ENCODE assay signal across 8 cellular contexts in genomic region chr4:54233697-54234496, GRCh38. TPM values are rescaled to one million over a fixed set of nuclear protein-coding genes. Genes with fewer than 3 reads are reported as not detected.
DNase-seq lines count a peak whose midpoint lies in the region; ATAC-seq, FAIRE-seq and TF ChIP-seq lines count a peak whose summit lies in the region.

No MANE protein-coding gene starts in this region.

- peaks cover 24% of the 10 kb centered on the region for H3K4me1 ChIP-seq in CD4-positive, CD25-positive, alpha-beta regulatory T cell (ENCODE audit: control insufficient read depth, insufficient read depth, low read length, poor library complexity, severe bottlenecking)
- H3K4me1 ChIP-seq in Panc1 (ENCODE audit: control insufficient read depth, insufficient read depth, low read length) = no peaks in the 10 kb centered on the region

- ATAC-seq in CD4-positive, CD25-positive, alpha-beta regulatory T cell (ENCODE audit: low read depth in 2 of 2) = peak; percentile 47 to 56
- peak; percentile 18 for ATAC-seq in GM19397 (IDR thresholded peaks at IDR 0.05; ENCODE audit: unreplicated experiment)
- ATAC-seq in Panc1 = peak; percentile 68
- ATAC-seq in natural killer cell = peak; percentile 70 to 82 (median 73)

- peak overlapping the region; percentile 53 for H3K4me3 ChIP-seq in CD4-positive, CD25-positive, alpha-beta regulatory T cell (ENCODE audit: low read depth, low read length)
- H3K4me3 ChIP-seq in Panc1 (ENCODE audit: low read depth in 2 of 2, low read length in 2 of 2) = peak overlapping the region; percentile 36 to 53

- H3K9me3 ChIP-seq in CD4-positive, CD25-positive, alpha-beta regulatory T cell (ENCODE audit: control insufficient read depth in 2 of 2, low read length in 2 of 2) = no peaks in the 10 kb centered on the region
- H3K9me3 ChIP-seq in Panc1 (ENCODE audit: control insufficient read depth, insufficient read depth, low read depth, low read length) = no peaks in the 10 kb centered on the region

- no peak overlapping the region for H3K27ac Mint-ChIP-seq in CD4-positive, CD25-positive, alpha-beta regulatory T cell
- no peak overlapping the region for H3K27ac Mint-ChIP-seq in natural killer cell

- H3K4me1 Mint-ChIP-seq in CD4-positive, CD25-positive, alpha-beta regulatory T cell = peaks cover 0 to 23% (median 10%) of the 10 kb centered on the region in 4 donors
- peaks cover 11 to 19% of the 10 kb centered on the region in 2 donors for H3K4me1 Mint-ChIP-seq in natural killer cell

- peak; percentile 46 to 72 (median 65) for DNase-seq in CD4-positive, CD25-positive, alpha-beta regulatory T cell
- peak; percentile 53 for DNase-seq in HTR-8/SVneo (ENCODE audit: insufficient read length, low spot score)
- peak; percentile 51 for DNase-seq in Panc1 (ENCODE audit: low read depth, low spot score)
- peak; percentile 52 to 53 for DNase-seq in activated T-helper 1 cell treated with anti-CD3 and anti-CD28 coated beads, Interleukin-2, amount 50 U/mL, for 16 hours (ENCODE audit: low read depth in 1 of 2, low spot score in 1 of 2)
- peak; percentile 88 for DNase-seq in fibroblast of peridontal ligament (ENCODE audit: extremely low read depth)
- peak; percentile 62 for DNase-seq in natural killer cell
- peak; percentile 56 for DNase-seq in stimulated activated naive CD4-positive, alpha-beta T cell treated with Interleukin-2 at 50 U/mL for 16 hours (lab: John Stamatoyannopoulos, UW)

- H3K36me3 ChIP-seq in CD4-positive, CD25-positive, alpha-beta regulatory T cell (ENCODE audit: control insufficient read depth, insufficient read depth, low read length) = no peaks in the 10 kb centered on the region
- H3K36me3 ChIP-seq in Panc1 (ENCODE audit: control insufficient read depth, insufficient read depth, low read length) = no peaks in the 10 kb centered on the region

- peaks cover 0 to 2% (median 0%) of the 10 kb centered on the region in 7 donors for H3K9me3 Mint-ChIP-seq in CD4-positive, CD25-positive, alpha-beta regulatory T cell
- H3K9me3 Mint-ChIP-seq in natural killer cell = no peaks in the 10 kb centered on the region

- H3K27me3 ChIP-seq in CD4-positive, CD25-positive, alpha-beta regulatory T cell (ENCODE audit: control insufficient read depth, insufficient read depth, low read length) = peaks cover 7% of the 10 kb centered on the region
- peaks cover 6% of the 10 kb centered on the region; the same call in 1 of the 2 replicates for H3K27me3 ChIP-seq in Panc1 (ENCODE audit: control insufficient read depth, insufficient read depth, low read length)

- no peak for FAIRE-seq in HTR-8/SVneo (lab: Jason Lieb, UNC)

- POLR2A ChIA-PET in Panc1 (lab: Charles Lee) = no interaction called here

- H3K4me3 Mint-ChIP-seq in CD4-positive, CD25-positive, alpha-beta regulatory T cell = peak overlapping the region; percentile 67 to 85 (median 80)
- peak overlapping the region; percentile 82 for H3K4me3 Mint-ChIP-seq in natural killer cell

- in situ Hi-C loops in Panc1 (cut with HindIII; ENCODE audit: low pct_unique_long_range_greater_than_20kb, low sequenced_read_pairs) = no loop called here

- BruUV-seq in Panc1 (replicated peaks; lab: Mats Ljungman, UMichigan) = no TSS peak

- H3K27me3 Mint-ChIP-seq in CD4-positive, CD25-positive, alpha-beta regulatory T cell = peaks cover 55% of the 10 kb centered on the region
- peaks cover 40% of the 10 kb centered on the region in 2 donors for H3K27me3 Mint-ChIP-seq in natural killer cell (ENCODE audit: low read depth in 2 of 2)

- intact Hi-C loops in Panc1 (cut with micrococcal nuclease; ENCODE audit: unreplicated experiment) (loop anchor here (10.0 kb wide), 2 partner anchors 1029 to 1219 kb away; no protein-coding TSS in a partner anchor), natural killer cell (cut with micrococcal nuclease) (loop anchor here (1.0 to 10.0 kb wide), 7 partner anchors 304 to 1857 kb away; no protein-coding TSS in a partner anchor)

- CTCF ChIA-PET in Panc1 (lab: Charles Lee) = interaction anchor here (0.5 to 0.8 kb wide), 5 partner anchors 10 to 1217 kb away, joined by 3 to 4 read pairs (median 3); no protein-coding TSS in a partner anchor

- H3K36me3 Mint-ChIP-seq in CD4-positive, CD25-positive, alpha-beta regulatory T cell = no peaks in the 10 kb centered on the region
- no peaks in the 10 kb centered on the region for H3K36me3 Mint-ChIP-seq in natural killer cell

- TF ChIP-seq CTCF in Panc1 (IDR thresholded peaks at IDR 0.05) = peak; percentile 81
- peak; percentile 93 for TF ChIP-seq CTCF in natural killer cell (IDR thresholded peaks at IDR 0.05)

- H3K27ac ChIP-seq in CD4-positive, CD25-positive, alpha-beta regulatory T cell (ENCODE audit: insufficient read depth, low read length, poor library complexity, severe bottlenecking) = no peak overlapping the region
- H3K27ac ChIP-seq in Panc1 (ENCODE audit: low read length) = no peak overlapping the region

RNA-seq across cellular contexts. Expression of gene PDGFRA, which starts 4.8 kb away (rescaled TPM):
- not detected for total RNA-seq in CD4-positive, CD25-positive, alpha-beta regulatory T cell
- not detected for polyA plus RNA-seq in CD4-positive, CD25-positive, alpha-beta regulatory T cell
- total RNA-seq in Panc1 (2021; ENCODE audit: unreplicated experiment) = 0.15 TPM
- not detected for polyA plus RNA-seq in Panc1 (2012; ENCODE audit: insufficient read length)
- under 1 TPM in 1 of 3 donors, not detected in 2; 0.05 TPM for total RNA-seq in natural killer cell

Comparison
In these comparisons a context has a peak if more than half of its experiments do, and no peak if none do; other contexts are left out.
1. ATAC-seq: peak in every context shown above with its lines; median percentile 73 in natural killer cell; 68 in Panc1; 52 in CD4-positive, CD25-positive, alpha-beta regulatory T cell; 18 in GM19397.